ENCODE assay signal across 8 cellular contexts in genomic region chr7:832292-832967, GRCh38.
DNase-seq lines count a peak whose midpoint lies in the region; ATAC-seq and TF ChIP-seq lines count a peak whose summit lies in the region.

SUN1 (plus strand) TSS chr7:832476; CDS start chr7:832525, 49 bp downstream.

- CTCF ChIA-PET in GM10248 (lab: Yijun Ruan, JAX), result interaction anchor here (0.7 to 1.8 kb wide), 9 partner anchors 13 to 45 kb away, joined by 3 to 8 read pairs (median 4); no protein-coding TSS in a partner anchor

- ATAC-seq in HG02852 (IDR thresholded peaks at IDR 0.05; ENCODE audit: unreplicated experiment) (peak; percentile 39), HG03457 (IDR thresholded peaks at IDR 0.05; ENCODE audit: unreplicated experiment) (no peak)

- POLR2A ChIA-PET in GM10248 (lab: Yijun Ruan, JAX), result interaction anchor here (1.1 to 1.7 kb wide), 2 partner anchors 16 to 19 kb away, joined by 6 to 8 read pairs; no protein-coding TSS in a partner anchor

- peak; percentile 63 for DNase-seq in GM10248 (ENCODE audit: extremely low spot score)
- DNase-seq in SW480 (ENCODE audit: low spot score), result peak; percentile 99
- peak; percentile 64 for DNase-seq in astrocyte of the cerebellum (ENCODE audit: low read depth)
- peak; percentile 77 for DNase-seq in islet precursor cell
- DNase-seq in stimulated activated CD4-positive, alpha-beta T cell treated with anti-CD3 and anti-CD28 coated beads, Interleukin-1b, Interleukin-23, amount 100 ng/mL, for 4 hours (ENCODE audit: low read depth in 2 of 2), result peak; percentile 45 to 67
- DNase-seq in retina, result no peak

- in situ Hi-C loops in astrocyte of the cerebellum (cut with HindIII; ENCODE audit: low sequenced_read_pairs), result no loop called here

- peak within 1 kb of the TSS; percentile 14 for H3K4me3 ChIP-seq in astrocyte of the cerebellum (ENCODE audit: low read depth, low read length)

- TF ChIP-seq CTCF in GM10248 (IDR thresholded peaks at IDR 0.05; ENCODE audit: control extremely low read depth, extremely low read depth, low read depth, missing control alignments), result no peak
- no peak for TF ChIP-seq CTCF in astrocyte of the cerebellum (IDR thresholded peaks at IDR 0.05; ENCODE audit: low read depth, low read length, missing control alignments)
